Comparison of ENCODE assay signal across 10 cellular contexts in genomic region chr12:85504164-85504563, GRCh38.
"Had no signal": no experiment of that assay in that cellular context is flagged by ENCODE, and none has a peak within 500 bp of the region (broad histone marks: within the 10 kb centered on the region; RNA-seq: fewer than 3 reads in every experiment).

No MANE protein-coding gene starts in this region.

- H3K9ac ChIP-seq: GM23248 had no signal

- H3K4me3 ChIP-seq: GM23248, HAP-1, K562 had no signal

- H3K36me3 ChIP-seq: HAP-1 had no signal

- H3K4me1 ChIP-seq: HAP-1 had no signal

- DNase-seq: GM23248, GOT3, H7, HFFc6, IMR-90, KG1 had no signal

- FAIRE-seq: K562 had no signal

- ATAC-seq: HCT116, K562 had no signal

- H2AFZ ChIP-seq: GM23248 had no signal

- H3K27ac ChIP-seq: GM23248, HL-60 had no signal

- H3K9me3 ChIP-seq: HAP-1 had no signal
